ENCODE assay signal across 1 cellular context in genomic region chr19:34244611-34245299, GRCh38.
TF ChIP-seq lines count a peak whose summit lies in the region.

No MANE protein-coding gene starts in this region.

TF ChIP-seq in K562, 482 proteins besides CTCF, POLR2A, EP300 and RAD21:
- no peak for TF ChIP-seq SNAPC5 (CRISPR knock-in tag; IDR thresholded peaks at IDR 0.05)
- TF ChIP-seq STAT6 (CRISPR knock-in tag; IDR thresholded peaks at IDR 0.05), result no peak
- TF ChIP-seq, protein P1, sequence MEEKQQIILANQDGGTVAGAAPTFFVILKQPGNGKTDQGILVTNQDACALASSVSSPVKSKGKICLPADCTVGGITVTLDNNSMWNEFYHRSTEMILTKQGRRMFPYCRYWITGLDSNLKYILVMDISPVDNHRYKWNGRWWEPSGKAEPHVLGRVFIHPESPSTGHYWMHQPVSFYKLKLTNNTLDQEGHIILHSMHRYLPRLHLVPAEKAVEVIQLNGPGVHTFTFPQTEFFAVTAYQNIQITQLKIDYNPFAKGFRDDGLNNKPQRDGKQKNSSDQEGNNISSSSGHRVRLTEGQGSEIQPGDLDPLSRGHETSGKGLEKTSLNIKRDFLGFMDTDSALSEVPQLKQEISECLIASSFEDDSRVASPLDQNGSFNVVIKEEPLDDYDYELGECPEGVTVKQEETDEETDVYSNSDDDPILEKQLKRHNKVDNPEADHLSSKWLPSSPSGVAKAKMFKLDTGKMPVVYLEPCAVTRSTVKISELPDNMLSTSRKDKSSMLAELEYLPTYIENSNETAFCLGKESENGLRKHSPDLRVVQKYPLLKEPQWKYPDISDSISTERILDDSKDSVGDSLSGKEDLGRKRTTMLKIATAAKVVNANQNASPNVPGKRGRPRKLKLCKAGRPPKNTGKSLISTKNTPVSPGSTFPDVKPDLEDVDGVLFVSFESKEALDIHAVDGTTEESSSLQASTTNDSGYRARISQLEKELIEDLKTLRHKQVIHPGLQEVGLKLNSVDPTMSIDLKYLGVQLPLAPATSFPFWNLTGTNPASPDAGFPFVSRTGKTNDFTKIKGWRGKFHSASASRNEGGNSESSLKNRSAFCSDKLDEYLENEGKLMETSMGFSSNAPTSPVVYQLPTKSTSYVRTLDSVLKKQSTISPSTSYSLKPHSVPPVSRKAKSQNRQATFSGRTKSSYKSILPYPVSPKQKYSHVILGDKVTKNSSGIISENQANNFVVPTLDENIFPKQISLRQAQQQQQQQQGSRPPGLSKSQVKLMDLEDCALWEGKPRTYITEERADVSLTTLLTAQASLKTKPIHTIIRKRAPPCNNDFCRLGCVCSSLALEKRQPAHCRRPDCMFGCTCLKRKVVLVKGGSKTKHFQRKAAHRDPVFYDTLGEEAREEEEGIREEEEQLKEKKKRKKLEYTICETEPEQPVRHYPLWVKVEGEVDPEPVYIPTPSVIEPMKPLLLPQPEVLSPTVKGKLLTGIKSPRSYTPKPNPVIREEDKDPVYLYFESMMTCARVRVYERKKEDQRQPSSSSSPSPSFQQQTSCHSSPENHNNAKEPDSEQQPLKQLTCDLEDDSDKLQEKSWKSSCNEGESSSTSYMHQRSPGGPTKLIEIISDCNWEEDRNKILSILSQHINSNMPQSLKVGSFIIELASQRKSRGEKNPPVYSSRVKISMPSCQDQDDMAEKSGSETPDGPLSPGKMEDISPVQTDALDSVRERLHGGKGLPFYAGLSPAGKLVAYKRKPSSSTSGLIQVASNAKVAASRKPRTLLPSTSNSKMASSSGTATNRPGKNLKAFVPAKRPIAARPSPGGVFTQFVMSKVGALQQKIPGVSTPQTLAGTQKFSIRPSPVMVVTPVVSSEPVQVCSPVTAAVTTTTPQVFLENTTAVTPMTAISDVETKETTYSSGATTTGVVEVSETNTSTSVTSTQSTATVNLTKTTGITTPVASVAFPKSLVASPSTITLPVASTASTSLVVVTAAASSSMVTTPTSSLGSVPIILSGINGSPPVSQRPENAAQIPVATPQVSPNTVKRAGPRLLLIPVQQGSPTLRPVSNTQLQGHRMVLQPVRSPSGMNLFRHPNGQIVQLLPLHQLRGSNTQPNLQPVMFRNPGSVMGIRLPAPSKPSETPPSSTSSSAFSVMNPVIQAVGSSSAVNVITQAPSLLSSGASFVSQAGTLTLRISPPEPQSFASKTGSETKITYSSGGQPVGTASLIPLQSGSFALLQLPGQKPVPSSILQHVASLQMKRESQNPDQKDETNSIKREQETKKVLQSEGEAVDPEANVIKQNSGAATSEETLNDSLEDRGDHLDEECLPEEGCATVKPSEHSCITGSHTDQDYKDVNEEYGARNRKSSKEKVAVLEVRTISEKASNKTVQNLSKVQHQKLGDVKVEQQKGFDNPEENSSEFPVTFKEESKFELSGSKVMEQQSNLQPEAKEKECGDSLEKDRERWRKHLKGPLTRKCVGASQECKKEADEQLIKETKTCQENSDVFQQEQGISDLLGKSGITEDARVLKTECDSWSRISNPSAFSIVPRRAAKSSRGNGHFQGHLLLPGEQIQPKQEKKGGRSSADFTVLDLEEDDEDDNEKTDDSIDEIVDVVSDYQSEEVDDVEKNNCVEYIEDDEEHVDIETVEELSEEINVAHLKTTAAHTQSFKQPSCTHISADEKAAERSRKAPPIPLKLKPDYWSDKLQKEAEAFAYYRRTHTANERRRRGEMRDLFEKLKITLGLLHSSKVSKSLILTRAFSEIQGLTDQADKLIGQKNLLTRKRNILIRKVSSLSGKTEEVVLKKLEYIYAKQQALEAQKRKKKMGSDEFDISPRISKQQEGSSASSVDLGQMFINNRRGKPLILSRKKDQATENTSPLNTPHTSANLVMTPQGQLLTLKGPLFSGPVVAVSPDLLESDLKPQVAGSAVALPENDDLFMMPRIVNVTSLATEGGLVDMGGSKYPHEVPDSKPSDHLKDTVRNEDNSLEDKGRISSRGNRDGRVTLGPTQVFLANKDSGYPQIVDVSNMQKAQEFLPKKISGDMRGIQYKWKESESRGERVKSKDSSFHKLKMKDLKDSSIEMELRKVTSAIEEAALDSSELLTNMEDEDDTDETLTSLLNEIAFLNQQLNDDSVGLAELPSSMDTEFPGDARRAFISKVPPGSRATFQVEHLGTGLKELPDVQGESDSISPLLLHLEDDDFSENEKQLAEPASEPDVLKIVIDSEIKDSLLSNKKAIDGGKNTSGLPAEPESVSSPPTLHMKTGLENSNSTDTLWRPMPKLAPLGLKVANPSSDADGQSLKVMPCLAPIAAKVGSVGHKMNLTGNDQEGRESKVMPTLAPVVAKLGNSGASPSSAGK (IDR thresholded peaks at IDR 0.05), result no peak
